ENCODE assay signal across 8 cellular contexts in the genomic region with DNA sequence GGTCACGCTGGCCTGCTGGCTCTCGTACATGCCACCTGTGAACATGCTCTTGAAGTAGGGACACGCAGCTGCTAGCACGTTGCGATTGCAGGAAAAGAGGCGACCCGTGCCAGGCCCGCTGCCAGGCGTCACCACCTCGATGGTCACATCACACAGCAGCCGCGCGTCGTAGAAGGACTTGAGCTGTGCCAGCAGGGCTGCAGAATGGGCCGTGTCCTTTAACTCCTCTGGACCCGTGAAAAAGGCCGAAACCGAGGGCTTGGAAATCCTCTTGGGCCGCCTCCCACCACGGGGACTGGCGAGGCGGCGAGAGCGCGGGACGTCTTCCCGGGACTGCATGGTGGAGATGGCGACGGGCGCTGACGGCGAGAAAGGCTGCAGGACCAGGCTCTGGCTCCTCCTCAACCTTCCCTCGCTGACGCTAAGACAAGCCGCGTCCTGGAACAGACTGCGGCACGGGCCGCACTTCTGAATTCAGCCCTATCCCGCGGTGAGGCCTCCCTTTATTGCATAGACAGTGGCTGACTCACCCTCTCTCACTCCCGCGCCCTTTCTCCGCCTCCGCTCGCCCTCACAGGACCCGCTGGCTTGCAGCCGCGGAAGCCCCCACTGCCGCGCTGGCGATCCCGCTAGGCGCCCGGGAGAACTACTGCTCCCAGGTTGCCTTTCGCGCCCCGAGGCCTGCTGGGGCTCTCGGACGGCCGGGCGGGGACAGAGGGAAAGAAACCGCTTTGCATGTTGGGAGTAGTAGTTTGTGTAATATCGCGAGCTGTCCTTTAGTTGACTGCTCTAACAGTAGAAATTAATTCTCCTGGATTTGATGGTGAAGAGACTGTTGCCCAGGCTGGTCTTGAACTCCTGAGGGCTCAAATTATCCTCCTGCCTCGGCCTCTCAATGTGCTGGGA. TPM values are rescaled to one million over a fixed set of nuclear protein-coding genes. Genes with fewer than 3 reads are reported as not detected.
DNase-seq lines count a peak whose midpoint lies in the region; ATAC-seq and TF ChIP-seq lines count a peak whose summit lies in the region.

A gene with protein sequence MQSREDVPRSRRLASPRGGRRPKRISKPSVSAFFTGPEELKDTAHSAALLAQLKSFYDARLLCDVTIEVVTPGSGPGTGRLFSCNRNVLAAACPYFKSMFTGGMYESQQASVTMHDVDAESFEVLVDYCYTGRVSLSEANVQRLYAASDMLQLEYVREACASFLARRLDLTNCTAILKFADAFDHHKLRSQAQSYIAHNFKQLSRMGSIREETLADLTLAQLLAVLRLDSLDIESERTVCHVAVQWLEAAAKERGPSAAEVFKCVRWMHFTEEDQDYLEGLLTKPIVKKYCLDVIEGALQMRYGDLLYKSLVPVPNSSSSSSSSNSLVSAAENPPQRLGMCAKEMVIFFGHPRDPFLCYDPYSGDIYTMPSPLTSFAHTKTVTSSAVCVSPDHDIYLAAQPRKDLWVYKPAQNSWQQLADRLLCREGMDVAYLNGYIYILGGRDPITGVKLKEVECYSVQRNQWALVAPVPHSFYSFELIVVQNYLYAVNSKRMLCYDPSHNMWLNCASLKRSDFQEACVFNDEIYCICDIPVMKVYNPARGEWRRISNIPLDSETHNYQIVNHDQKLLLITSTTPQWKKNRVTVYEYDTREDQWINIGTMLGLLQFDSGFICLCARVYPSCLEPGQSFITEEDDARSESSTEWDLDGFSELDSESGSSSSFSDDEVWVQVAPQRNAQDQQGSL (minus strand): TSS at position 651 of the 906 bp plus-strand sequence. CDS start 312 bp downstream, at position 339.

- H3K27me3 Mint-ChIP-seq in T-helper 17 cell, result no peaks in the 10 kb centered on the region

- TF ChIP-seq CTCF in left ventricle myocardium inferior (IDR thresholded peaks at IDR 0.05; ENCODE audit: borderline replicate concordance) (no peak), upper lobe of right lung (IDR thresholded peaks at IDR 0.05) (no peak)

- ATAC-seq in GM18502 (IDR thresholded peaks at IDR 0.05; ENCODE audit: poor library complexity, unreplicated experiment) (peak; percentile 96), HG02943 (IDR thresholded peaks at IDR 0.05; ENCODE audit: low read depth, unreplicated experiment) (peak; percentile 90), T-helper 17 cell (peak; percentile 98), upper lobe of right lung (peak; percentile 99)

- peak within 1 kb of the TSS; percentile 94 for H3K4me3 Mint-ChIP-seq in T-helper 17 cell

- H3K27ac Mint-ChIP-seq in T-helper 17 cell, result peak within 1 kb of the TSS; percentile 77

- DNase-seq in NCI-H187 (lab: John Stamatoyannopoulos, UW), result peak; percentile 47 to 67
- peak; percentile 79 to 86 (median 81) for DNase-seq in T-helper 17 cell
- peak; percentile 27 to 94 (median 88) for DNase-seq in amygdala (lab: John Stamatoyannopoulos, UW)
- DNase-seq in left ventricle myocardium inferior, result peak; percentile 94
- DNase-seq in posterior vena cava (ENCODE audit: low spot score), result peak; percentile 98
- peak; percentile 98 for DNase-seq in upper lobe of right lung

- H3K4me3 ChIP-seq in left ventricle myocardium inferior (peak within 1 kb of the TSS; percentile 90), upper lobe of right lung (peak within 1 kb of the TSS; percentile 79)

- H3K27me3 ChIP-seq in left ventricle myocardium inferior (ENCODE audit: low read depth) (no peaks in the 10 kb centered on the region), upper lobe of right lung (no peaks in the 10 kb centered on the region)

- H3K4me1 ChIP-seq in left ventricle myocardium inferior (peaks cover 36% of the 10 kb centered on the region), upper lobe of right lung (peaks cover 8% of the 10 kb centered on the region)

- H3K36me3 ChIP-seq in left ventricle myocardium inferior, result peaks cover 3% of the 10 kb centered on the region
- no peaks in the 10 kb centered on the region for H3K36me3 ChIP-seq in upper lobe of right lung

- no peaks in the 10 kb centered on the region for H3K9me3 ChIP-seq in T-helper 17 cell (ENCODE audit: control insufficient read depth, low read length, poor library complexity, severe bottlenecking)
- H3K9me3 ChIP-seq in left ventricle myocardium inferior (replicated peaks), result no peaks in the 10 kb centered on the region
- no peaks in the 10 kb centered on the region for H3K9me3 ChIP-seq in upper lobe of right lung

- peaks cover 28% of the 10 kb centered on the region for H3K4me1 Mint-ChIP-seq in T-helper 17 cell

- H3K36me3 Mint-ChIP-seq in T-helper 17 cell (ENCODE audit: low read depth), result peaks cover 5% of the 10 kb centered on the region

- H3K27ac ChIP-seq in left ventricle myocardium inferior (replicated peaks) (peak within 1 kb of the TSS; percentile 92), upper lobe of right lung (peak within 1 kb of the TSS; percentile 86)

- intact Hi-C loops in left ventricle myocardium inferior (cut with micrococcal nuclease) (loop anchor here (5.0 kb wide), 1 partner anchor 62 kb away; a partner anchor contains a TSS), posterior vena cava (cut with DNase I) (no loop called here), upper lobe of right lung (cut with DNase I) (no loop called here)

RNA-seq across cellular contexts. Expression of the gene that starts here (rescaled TPM):
- total RNA-seq in T-helper 17 cell, result 1 to 10 TPM; 2.7 to 3.0 TPM
- 5.2 TPM for total RNA-seq in left ventricle myocardium inferior
- 1 to 10 TPM; 4.6 to 5.9 TPM for total RNA-seq in posterior vena cava
- total RNA-seq in upper lobe of right lung, result 7.8 TPM

Comparison
In these comparisons a context has a peak if more than half of its experiments do, and no peak if none do; other contexts are left out.
1. Peak in every context shown above with its lines: DNase-seq, ATAC-seq, H3K4me3 ChIP-seq and H3K27ac ChIP-seq.